Comparison of ENCODE assay signal across 22 cellular contexts in the genomic region with DNA sequence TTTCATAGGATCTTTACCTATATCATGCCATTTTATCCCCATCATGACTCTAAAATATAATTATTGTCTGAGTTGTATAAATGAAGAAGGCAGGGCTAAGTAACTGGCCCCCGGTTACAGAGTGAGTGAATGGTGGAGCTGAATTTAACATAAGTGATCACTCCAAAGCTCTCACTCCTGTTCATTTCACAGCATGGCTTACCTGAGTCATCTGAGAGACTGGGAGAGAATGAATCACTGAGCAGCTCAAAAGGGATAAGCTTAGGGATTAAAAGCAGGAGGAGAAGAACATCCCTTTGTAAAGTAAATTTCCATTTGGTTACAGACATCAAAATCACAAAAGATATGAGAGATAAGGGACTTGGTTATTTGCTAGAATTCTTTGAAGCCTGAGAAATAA.
DNase-seq lines count a peak whose midpoint lies in the region; ATAC-seq and TF ChIP-seq lines count a peak whose summit lies in the region.
"Had no signal": no experiment of that assay in that cellular context is flagged by ENCODE, and none has a peak within 500 bp of the region (broad histone marks: within the 10 kb centered on the region; RNA-seq: fewer than 3 reads in every experiment).

No MANE protein-coding gene starts in this region.

- no peaks in the 10 kb centered on the region for H3K9me3 Mint-ChIP-seq in GM23338
- H3K9me3 Mint-ChIP-seq: activated naive CD4-positive, alpha-beta T cell treated with anti-CD3 and anti-CD28 coated beads, Interleukin-2, amount 50 U/mL, for 24 hours; dendritic cell treated with granulocyte-macrophage colony-stimulating factor and Interleukin-4, amounts not matched to agents 40 ng/mL and 50 ng/mL, for 4 days; mesothelial cell of epicardium; neural crest cell; stimulated activated naive CD8-positive, alpha-beta T cell treated with anti-CD3 and anti-CD28 coated beads, Interleukin-15, Interleukin-2, amounts not matched to agents 100 ng/mL and 50 ng/mL, for 24 hours had no signal

- H3K18ac ChIP-seq in neuronal stem cell (ENCODE audit: low read length): no peak overlapping the region

- no CpG with 5 or more reads among the region's 1 CpG for WGBS in neuronal stem cell (ENCODE audit: extremely low coverage in 2 of 2, insufficient read length in 2 of 2, insufficient replicate concordance in 1 of 2), 2 donors

- no peak overlapping the region for H4K8ac ChIP-seq in neuronal stem cell (ENCODE audit: low read depth, low read length)

- no peak overlapping the region for H2BK12ac ChIP-seq in neuronal stem cell (ENCODE audit: low read length)

- no peaks in the 10 kb centered on the region for H3K9me2 ChIP-seq in GM23338 (ENCODE audit: insufficient read depth)

- no peak overlapping the region for H2BK5ac ChIP-seq in neuronal stem cell (ENCODE audit: low read length)

- H3K27ac ChIP-seq in GM23338 (ENCODE audit: low read depth) (no peak overlapping the region), epithelial cell of prostate (no peak overlapping the region), neuronal stem cell (replicated peaks; ENCODE audit: low read length) (no peak overlapping the region)
- H3K27ac ChIP-seq: brain microvascular endothelial cell, right lobe of liver had no signal

- H3K27me3 ChIP-seq in GM23338 (ENCODE audit: insufficient read depth) (no peaks in the 10 kb centered on the region), neuronal stem cell (ENCODE audit: control insufficient read depth in 3 of 3, insufficient read depth in 3 of 3, low read depth in 1 of 3, low read length in 3 of 3) (no peaks in the 10 kb centered on the region)
- H3K27me3 ChIP-seq: brain microvascular endothelial cell, right lobe of liver had no signal

- H3K36me3 ChIP-seq in GM23338 (ENCODE audit: insufficient read depth) (no peaks in the 10 kb centered on the region), neuronal stem cell (replicated peaks in 1 of 2; ENCODE audit: control insufficient read depth in 2 of 2, insufficient read depth in 2 of 2, low read length in 2 of 2) (no peaks in the 10 kb centered on the region)
- H3K36me3 ChIP-seq: brain microvascular endothelial cell, right lobe of liver had no signal

- no peak overlapping the region for H3K4me2 ChIP-seq in GM23338
- H3K4me2 ChIP-seq in neuronal stem cell (ENCODE audit: insufficient read depth, low read length, poor library complexity, severe bottlenecking): no peak overlapping the region

- no peaks in the 10 kb centered on the region for H3K36me3 Mint-ChIP-seq in GM23338 (ENCODE audit: low read depth)
- H3K36me3 Mint-ChIP-seq: activated naive CD4-positive, alpha-beta T cell treated with anti-CD3 and anti-CD28 coated beads, Interleukin-2, amount 50 U/mL, for 24 hours; mesothelial cell of epicardium had no signal

- no peak overlapping the region for H3K27ac Mint-ChIP-seq in GM23338
- H3K27ac Mint-ChIP-seq: activated naive CD4-positive, alpha-beta T cell treated with anti-CD3 and anti-CD28 coated beads, Interleukin-2, amount 50 U/mL, for 24 hours; dendritic cell treated with granulocyte-macrophage colony-stimulating factor and Interleukin-4, amounts not matched to agents 40 ng/mL and 50 ng/mL, for 4 days; mesothelial cell of epicardium; stimulated activated naive CD8-positive, alpha-beta T cell treated with anti-CD3 and anti-CD28 coated beads, Interleukin-15, Interleukin-2, amounts not matched to agents 100 ng/mL and 50 ng/mL, for 24 hours had no signal

- H3K4me3 Mint-ChIP-seq in GM23338: no peak overlapping the region
- H3K4me3 Mint-ChIP-seq: activated naive CD4-positive, alpha-beta T cell treated with anti-CD3 and anti-CD28 coated beads, Interleukin-2, amount 50 U/mL, for 24 hours; dendritic cell treated with granulocyte-macrophage colony-stimulating factor and Interleukin-4, amounts not matched to agents 40 ng/mL and 50 ng/mL, for 4 days; mesothelial cell of epicardium; neural crest cell; stimulated activated naive CD8-positive, alpha-beta T cell treated with anti-CD3 and anti-CD28 coated beads, Interleukin-15, Interleukin-2, amounts not matched to agents 100 ng/mL and 50 ng/mL, for 24 hours had no signal

- TF ChIP-seq CTCF in GM23338 (conservative IDR thresholded peaks at IDR 0.05; ENCODE audit: low read depth in 2 of 2): no peak

- H3K79me1 ChIP-seq in neuronal stem cell (ENCODE audit: low read depth, low read length): no peaks in the 10 kb centered on the region

- no peak overlapping the region for H2AK5ac ChIP-seq in neuronal stem cell (ENCODE audit: low read depth, low read length)

- no peaks in the 10 kb centered on the region for H3K79me2 ChIP-seq in GM23338 (replicated peaks; ENCODE audit: insufficient read depth)

- H3K9me3 ChIP-seq in neuronal stem cell (replicated peaks in 1 of 2; ENCODE audit: control insufficient read depth in 2 of 2, insufficient read depth in 1 of 2, low read depth in 1 of 2, low read length in 2 of 2): no peaks in the 10 kb centered on the region
- H3K9me3 ChIP-seq: right lobe of liver had no signal

- no peak overlapping the region for H3K9ac ChIP-seq in neuronal stem cell (ENCODE audit: low read depth, low read length, poor library complexity)

- H3K4me1 Mint-ChIP-seq in GM23338: peaks cover 6% of the 10 kb centered on the region; the same call in 2 of the 3 replicates
- H3K4me1 Mint-ChIP-seq: activated naive CD4-positive, alpha-beta T cell treated with anti-CD3 and anti-CD28 coated beads, Interleukin-2, amount 50 U/mL, for 24 hours; neural crest cell had no signal

- H3K4me3 ChIP-seq in GM23338: no peak overlapping the region
- H3K4me3 ChIP-seq in neuronal stem cell (ENCODE audit: low read length in 2 of 2): no peak overlapping the region
- H3K4me3 ChIP-seq: GM12878, K562, right lobe of liver had no signal

- H2BK120ac ChIP-seq in neuronal stem cell (ENCODE audit: low read depth, low read length): no peak overlapping the region

- H3K4ac ChIP-seq in neuronal stem cell (ENCODE audit: low read length): no peak overlapping the region

- H3K27me3 Mint-ChIP-seq in GM23338 (ENCODE audit: insufficient read depth, low read depth, poor library complexity): peaks cover 4% of the 10 kb centered on the region
- H3K27me3 Mint-ChIP-seq: activated naive CD4-positive, alpha-beta T cell treated with anti-CD3 and anti-CD28 coated beads, Interleukin-2, amount 50 U/mL, for 24 hours; dendritic cell treated with granulocyte-macrophage colony-stimulating factor and Interleukin-4, amounts not matched to agents 40 ng/mL and 50 ng/mL, for 4 days; stimulated activated naive CD8-positive, alpha-beta T cell treated with anti-CD3 and anti-CD28 coated beads, Interleukin-15, Interleukin-2, amounts not matched to agents 100 ng/mL and 50 ng/mL, for 24 hours had no signal

- no peak overlapping the region for H3K23ac ChIP-seq in neuronal stem cell (ENCODE audit: low read depth, low read length, poor library complexity)

- H2AFZ ChIP-seq in GM23338 (no peak overlapping the region), neuronal stem cell (ENCODE audit: low read length) (no peak overlapping the region)

- peak; percentile 25 for DNase-seq in GM23338 (ENCODE audit: low spot score)
- peak; percentile 19 for DNase-seq in RKO (ENCODE audit: low spot score)
- peak; percentile 5 for DNase-seq in epithelial cell of prostate (ENCODE audit: low read depth, low spot score)
- DNase-seq in neuronal stem cell (ENCODE audit: low spot score): peak; percentile 2
- DNase-seq in NCI-H748 (lab: John Stamatoyannopoulos, UW; ENCODE audit: unreplicated experiment): no peak
- DNase-seq in NCI-H187 treated with DMSO at 0.1 percent for 48 hours (lab: John Stamatoyannopoulos, UW): no peak
- no peak for DNase-seq in SHP77 (lab: John Stamatoyannopoulos, UW)
- DNase-seq: activated CD4-positive, alpha-beta T cell treated with anti-CD3 and anti-CD28 coated beads, Interleukin-2, amount 50 U/mL, for 48 hours; brain microvascular endothelial cell; GDM1; kidney; NCI-H1048; NCI-H2081 treated with DMSO at 0.1 percent for 48 hours; NCI-H526; right lobe of liver had no signal

- no peaks in the 10 kb centered on the region for H3F3A ChIP-seq in GM23338 (replicated peaks; ENCODE audit: low read depth)

- no peak overlapping the region for H2BK15ac ChIP-seq in neuronal stem cell (ENCODE audit: low read length)

- H4K20me1 ChIP-seq in GM23338 (replicated peaks; ENCODE audit: insufficient read depth): no peaks in the 10 kb centered on the region

- peak; percentile 92 for ATAC-seq in GM23338
- ATAC-seq: GM12878, K562, right lobe of liver had no signal

- no peak overlapping the region for H4K91ac ChIP-seq in neuronal stem cell (ENCODE audit: low read depth, low read length, poor library complexity)

- no peak overlapping the region for H3K14ac ChIP-seq in neuronal stem cell (ENCODE audit: low read length)

- H3K4me1 ChIP-seq in GM23338 (ENCODE audit: insufficient read depth) (no peaks in the 10 kb centered on the region), neuronal stem cell (ENCODE audit: control insufficient read depth in 2 of 2, insufficient read depth in 1 of 2, low read depth in 1 of 2, low read length in 2 of 2) (no peaks in the 10 kb centered on the region)
- H3K4me1 ChIP-seq: right lobe of liver had no signal

TF ChIP-seq in GM23338, 12 proteins besides CTCF, POLR2A, EP300 and RAD21 (continues in another document):
- TF ChIP-seq POLR2AphosphoS5 (IDR thresholded peaks at IDR 0.05; ENCODE audit: low read depth): no peak
- no peak for TF ChIP-seq NANOG (IDR thresholded peaks at IDR 0.05; ENCODE audit: borderline replicate concordance)
- TF ChIP-seq ZNF114 (CRISPR knock-in tag; IDR thresholded peaks at IDR 0.05): no peak
- TF ChIP-seq CREB1 (CRISPR knock-in tag; IDR thresholded peaks at IDR 0.05; ENCODE audit: low read depth): no peak
- no peak for TF ChIP-seq JUNB (IDR thresholded peaks at IDR 0.05; ENCODE audit: unreplicated experiment)

Comparison
In these comparisons a context has a peak if more than half of its experiments do, and no peak if none do; other contexts are left out.
1. DNase-seq: peak in GM23338 (single experiment), RKO (single experiment), epithelial cell of prostate (single experiment) and neuronal stem cell (single experiment); none in NCI-H748 (single experiment), NCI-H187 treated with DMSO at 0.1 percent for 48 hours (single experiment) and SHP77 (0 of 2).